ENCODE assay signal across 17 cellular contexts in genomic region chr3:169299897-169300296, GRCh38.
DNase-seq lines count a peak whose midpoint lies in the region; ATAC-seq, FAIRE-seq and TF ChIP-seq lines count a peak whose summit lies in the region.
"Had no signal": no experiment of that assay in that cellular context is flagged by ENCODE, and none has a peak within 500 bp of the region (broad histone marks: within the 10 kb centered on the region; RNA-seq: fewer than 3 reads in every experiment).

No MANE protein-coding gene starts in this region.

- FAIRE-seq in GM19239 (lab: Jason Lieb, UNC) = no peak
- no peak for FAIRE-seq in frontal cortex (lab: Jason Lieb, UNC)
- FAIRE-seq: GM12892, H54 had no signal

- peaks cover 48% of the 10 kb centered on the region for H3K4me1 Mint-ChIP-seq in mesothelial cell of epicardium

- intact Hi-C loops in left ventricle myocardium inferior (cut with micrococcal nuclease) (no loop called here), Right ventricle myocardium inferior (cut with DNase I) (loop anchor here (1.0 to 5.0 kb wide), 2 partner anchors 153 to 362 kb away; no protein-coding TSS in a partner anchor), posterior vena cava (cut with DNase I) (no loop called here)

- no peaks in the 10 kb centered on the region for H3K36me3 Mint-ChIP-seq in mesothelial cell of epicardium

- H3K27me3 ChIP-seq in left ventricle myocardium inferior (ENCODE audit: low read depth) (no peaks in the 10 kb centered on the region), Peyer's patch (no peaks in the 10 kb centered on the region)

- DNase-seq in left ventricle myocardium inferior = no peak
- no peak for DNase-seq in Right ventricle myocardium inferior (ENCODE audit: missing footprints)
- DNase-seq in Peyer's patch = no peak
- DNase-seq in mesothelial cell of epicardium (ENCODE audit: low spot score in 2 of 2, unreplicated experiment in 2 of 2) = no peak
- DNase-seq in GM19239 (ENCODE audit: insufficient read length, low spot score) = no peak
- no peak for DNase-seq in frontal cortex (ENCODE audit: low spot score in 2 of 2)
- no peak for DNase-seq in posterior vena cava (ENCODE audit: low spot score)
- DNase-seq: C1 segment of cervical spinal cord, DMS 273 treated with DMSO at 0.1 percent for 48 hours, GF-D8, Kasumi-1, NCI-H187 treated with DMSO at 0.1 percent for 48 hours, NCI-H2171, NCI-H446 had no signal

- H3K9me3 ChIP-seq in left ventricle myocardium inferior (replicated peaks) (no peaks in the 10 kb centered on the region), Peyer's patch (no peaks in the 10 kb centered on the region)

- H3K4me3 ChIP-seq in left ventricle myocardium inferior (no peak overlapping the region), Peyer's patch (no peak overlapping the region)

- no peak for TF ChIP-seq CTCF in left ventricle myocardium inferior (IDR thresholded peaks at IDR 0.05; ENCODE audit: borderline replicate concordance)
- no peak for TF ChIP-seq CTCF in Peyer's patch (IDR thresholded peaks at IDR 0.05)
- TF ChIP-seq CTCF in mesothelial cell of epicardium (IDR thresholded peaks at IDR 0.05; ENCODE audit: unreplicated experiment) = no peak

- H3K4me1 ChIP-seq in left ventricle myocardium inferior = peaks cover 12% of the 10 kb centered on the region
- peaks cover 0 to 4% (median 0%) of the 10 kb centered on the region in 4 donors for H3K4me1 ChIP-seq in Peyer's patch

- ATAC-seq in Right ventricle myocardium inferior = no peak
- ATAC-seq: SK-N-SH treated with all-trans-retinoic acid at 6 μM for 48 hours had no signal

- TF ChIP-seq POLR2A in Peyer's patch (IDR thresholded peaks at IDR 0.05) = no peak

- peak overlapping the region; percentile 66 for H3K27ac ChIP-seq in left ventricle myocardium inferior (replicated peaks)
- peak overlapping the region in 3 of 4 donors; percentile 9 to 69 (median 52) for H3K27ac ChIP-seq in Peyer's patch

- no peaks in the 10 kb centered on the region for H3K9me3 Mint-ChIP-seq in mesothelial cell of epicardium

- H3K27me3 Mint-ChIP-seq in mesothelial cell of epicardium (ENCODE audit: low read depth) = no peaks in the 10 kb centered on the region

- peak overlapping the region; percentile 11 for H3K27ac Mint-ChIP-seq in mesothelial cell of epicardium

- no peak overlapping the region for H3K4me3 Mint-ChIP-seq in mesothelial cell of epicardium

- H3K36me3 ChIP-seq in left ventricle myocardium inferior (no peaks in the 10 kb centered on the region), Peyer's patch (no peaks in the 10 kb centered on the region)
